ENCODE assay signal across 22 cellular contexts in genomic region chr4:57091657-57092162, GRCh38. TPM values are rescaled to one million over a fixed set of nuclear protein-coding genes. Genes with fewer than 3 reads are reported as not detected.
DNase-seq lines count a peak whose midpoint lies in the region; ATAC-seq and TF ChIP-seq lines count a peak whose summit lies in the region.
"Had no signal": no experiment of that assay in that cellular context is flagged by ENCODE, and none has a peak within 500 bp of the region (broad histone marks: within the 10 kb centered on the region; RNA-seq: fewer than 3 reads in every experiment).

No MANE protein-coding gene starts in this region.

- peaks cover 0 to 45% (median 0%) of the 10 kb centered on the region in 9 donors for H3K36me3 ChIP-seq in heart right ventricle
- H3K36me3 ChIP-seq in lower lobe of right lung: no peaks in the 10 kb centered on the region
- H3K36me3 ChIP-seq in upper lobe of right lung: no peaks in the 10 kb centered on the region
- H3K36me3 ChIP-seq: breast epithelium had no signal

- H3K27ac ChIP-seq in heart right ventricle: peak overlapping the region in 9 of 10 donors; percentile 25 to 100 (median 54)
- no peak overlapping the region for H3K27ac ChIP-seq in lower lobe of right lung
- peak overlapping the region; percentile 31 for H3K27ac ChIP-seq in upper lobe of right lung
- no peak overlapping the region for H3K27ac ChIP-seq in RWPE1
- H3K27ac ChIP-seq: breast epithelium, SK-N-MC had no signal

- 13 to 24% methylated on average over 3 of the region's 3 CpGs for WGBS in heart right ventricle, 2 donors

- no peak for ATAC-seq in heart right ventricle
- ATAC-seq in Right ventricle myocardium superior (ENCODE audit: poor library complexity): no peak
- peak; percentile 46 for ATAC-seq in WTC11
- ATAC-seq in lower lobe of right lung: peak; percentile 25 to 59
- ATAC-seq in upper lobe of right lung: peak; percentile 74
- ATAC-seq in GM18909 (IDR thresholded peaks at IDR 0.05; ENCODE audit: poor library complexity, unreplicated experiment): no peak
- ATAC-seq: activated naive CD4-positive, alpha-beta T cell treated with anti-CD3 and anti-CD28 coated beads, Interleukin-2, amount 50 U/mL, for 72 hours had no signal

- CTCF ChIA-PET in WTC11 (lab: Charles Lee) (interaction anchor here (1.2 kb wide), 2 partner anchors 10 kb away, joined by 3 read pairs; no protein-coding TSS in a partner anchor), RWPE1 (lab: Yijun Ruan, JAX) (interaction anchor here (0.5 kb wide), 1 partner anchor 107 kb away, joined by 5 read pairs; no protein-coding TSS in a partner anchor)

- peaks cover 17% of the 10 kb centered on the region for H3K4me1 Mint-ChIP-seq in WTC11

- no peak for TF ChIP-seq CTCF in heart right ventricle (IDR thresholded peaks at IDR 0.05)
- no peak for TF ChIP-seq CTCF in WTC11 (IDR thresholded peaks at IDR 0.05)
- no peak for TF ChIP-seq CTCF in lower lobe of right lung (IDR thresholded peaks at IDR 0.05)
- TF ChIP-seq CTCF in upper lobe of right lung (IDR thresholded peaks at IDR 0.05): no peak
- TF ChIP-seq CTCF in RWPE1 (conservative IDR thresholded peaks at IDR 0.05; ENCODE audit: low read depth): no peak

- H3K9me3 ChIP-seq in heart right ventricle: no peaks in the 10 kb centered on the region
- no peaks in the 10 kb centered on the region for H3K9me3 ChIP-seq in lower lobe of right lung
- no peaks in the 10 kb centered on the region for H3K9me3 ChIP-seq in upper lobe of right lung
- H3K9me3 ChIP-seq: breast epithelium had no signal

- H3K27ac Mint-ChIP-seq in WTC11: no peak overlapping the region
- H3K27ac Mint-ChIP-seq: activated naive CD4-positive, alpha-beta T cell treated with anti-CD3 and anti-CD28 coated beads, Interleukin-2, amount 50 U/mL, for 72 hours; activated T-cell treated with anti-CD3 and anti-CD28 coated beads, Interleukin-2, amount 50 U/mL, for 24 hours had no signal

- H3K27me3 ChIP-seq in heart right ventricle (no peaks in the 10 kb centered on the region), lower lobe of right lung (ENCODE audit: low read depth) (no peaks in the 10 kb centered on the region), upper lobe of right lung (no peaks in the 10 kb centered on the region)
- H3K27me3 ChIP-seq: breast epithelium had no signal

- intact Hi-C loops in heart right ventricle (cut with DNase I): no loop called here
- intact Hi-C loops in Right ventricle myocardium superior (cut with DNase I): no loop called here
- intact Hi-C loops in lower lobe of right lung (cut with DNase I): no loop called here
- intact Hi-C loops in upper lobe of right lung (cut with DNase I): no loop called here

- no peak overlapping the region for H3K4me3 ChIP-seq in heart right ventricle
- no peak overlapping the region for H3K4me3 ChIP-seq in lower lobe of right lung
- H3K4me3 ChIP-seq in upper lobe of right lung: no peak overlapping the region
- H3K4me3 ChIP-seq: breast epithelium, SK-N-MC had no signal

- no peak overlapping the region for H3K4me3 Mint-ChIP-seq in WTC11
- H3K4me3 Mint-ChIP-seq: activated T-cell treated with anti-CD3 and anti-CD28 coated beads, Interleukin-2, amount 50 U/mL, for 24 hours; CD14-positive monocyte had no signal

- H3K9me3 Mint-ChIP-seq in WTC11: 0 out of 2 replicates have a peak, but pooled peaks cover 3% of the 10 kb centered on the region
- H3K9me3 Mint-ChIP-seq: activated naive CD4-positive, alpha-beta T cell treated with anti-CD3 and anti-CD28 coated beads, Interleukin-2, amount 50 U/mL, for 72 hours; activated T-cell treated with anti-CD3 and anti-CD28 coated beads, Interleukin-2, amount 50 U/mL, for 24 hours had no signal

- H3K36me3 Mint-ChIP-seq in WTC11: no peaks in the 10 kb centered on the region
- H3K36me3 Mint-ChIP-seq: activated naive CD4-positive, alpha-beta T cell treated with anti-CD3 and anti-CD28 coated beads, Interleukin-2, amount 50 U/mL, for 72 hours had no signal

- peaks cover 21 to 91% (median 78%) of the 10 kb centered on the region in 9 donors for H3K4me1 ChIP-seq in heart right ventricle
- H3K4me1 ChIP-seq in lower lobe of right lung: peaks cover 17% of the 10 kb centered on the region
- H3K4me1 ChIP-seq in upper lobe of right lung: peaks cover 29% of the 10 kb centered on the region
- H3K4me1 ChIP-seq: breast epithelium had no signal

- POLR2A ChIA-PET in WTC11 (lab: Charles Lee) (no interaction called here), RWPE1 (lab: Yijun Ruan, JAX; ENCODE audit: low non-redundant PET) (no interaction called here)

- DNase-seq in heart right ventricle: no peak
- no peak for DNase-seq in Right ventricle myocardium superior
- no peak for DNase-seq in WTC11 (ENCODE audit: low spot score)
- no peak for DNase-seq in lower lobe of right lung
- no peak for DNase-seq in upper lobe of right lung
- no peak for DNase-seq in activated CD4-positive, alpha-beta T cell treated with anti-CD3 and anti-CD28 coated beads, Interleukin-2, amount 50 U/mL, for 1 hour
- DNase-seq in RWPE1 (ENCODE audit: low spot score): no peak
- DNase-seq: activated CD4-positive, alpha-beta T cell treated with anti-CD3 and anti-CD28 coated beads, Interleukin-2, amount 50 U/mL, for 48 hours; activated T-cell treated with anti-CD3 and anti-CD28 coated beads, Interleukin-2, amount 50 U/mL, for 24 hours; DMS53; hippocampal formation; NCI-H1930; NCI-H510A; stimulated activated CD4-positive, alpha-beta T cell treated with anti-CD3 and anti-CD28 coated beads, Interleukin-12 subunit alpha, Interleukin-12 subunit beta, amount 100 ng/mL, for 4 hours; stimulated activated naive CD4-positive, alpha-beta T cell treated with Interleukin-2 at 50 U/mL for 16 hours had no signal

- H3K27me3 Mint-ChIP-seq in WTC11 (ENCODE audit: low read depth): peaks cover 8% of the 10 kb centered on the region

TF ChIP-seq in WTC11, 78 proteins besides CTCF, POLR2A, EP300 and RAD21:
- TF ChIP-seq, protein P1, sequence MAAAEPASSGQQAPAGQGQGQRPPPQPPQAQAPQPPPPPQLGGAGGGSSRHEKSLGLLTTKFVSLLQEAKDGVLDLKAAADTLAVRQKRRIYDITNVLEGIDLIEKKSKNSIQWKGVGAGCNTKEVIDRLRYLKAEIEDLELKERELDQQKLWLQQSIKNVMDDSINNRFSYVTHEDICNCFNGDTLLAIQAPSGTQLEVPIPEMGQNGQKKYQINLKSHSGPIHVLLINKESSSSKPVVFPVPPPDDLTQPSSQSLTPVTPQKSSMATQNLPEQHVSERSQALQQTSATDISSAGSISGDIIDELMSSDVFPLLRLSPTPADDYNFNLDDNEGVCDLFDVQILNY (CRISPR knock-in tag; IDR thresholded peaks at IDR 0.05): no peak

RNA-seq across cellular contexts. Expression of gene IGFBP7, which starts 18.5 kb away (rescaled TPM):
- total RNA-seq in heart right ventricle (100 to 1,000 TPM; 498 to 826 (median 608) TPM), Right ventricle myocardium superior (769 TPM), WTC11 (2021) (1.0 to 1.5 TPM (median 1.4 TPM) in 3 replicates), lower lobe of right lung (322 TPM), upper lobe of right lung (661 TPM)
- 1,000 to 10,000 TPM in 1 of 2 donors, 100 to 1,000 TPM in 1; 876 to 1,251 TPM for polyA plus RNA-seq in heart right ventricle
- total RNA-seq: A673, OCI-LY7 had no signal

Comparison
In these comparisons a context has a peak if more than half of its experiments do, and no peak if none do; other contexts are left out.
1. ATAC-seq: peak in WTC11 (single experiment), lower lobe of right lung (2 of 2) and upper lobe of right lung (single experiment); none in heart right ventricle (0 of 8), Right ventricle myocardium superior (single experiment) and GM18909 (single experiment).
2. H3K27ac ChIP-seq: peak in heart right ventricle (9 of 10) and upper lobe of right lung (single experiment); none in lower lobe of right lung (single experiment) and RWPE1 (single experiment).
3. RNA of gene IGFBP7, which starts 18.5 kb away (total RNA-seq): 769 TPM in Right ventricle myocardium superior (single experiment), 661 TPM in upper lobe of right lung (single experiment), 498 to 826 TPM in heart right ventricle and 322 TPM in lower lobe of right lung (single experiment); 1.0 to 1.5 TPM in WTC11; every median in the first group is over 100 times any median in the second.